ENCODE assay signal across 26 cellular contexts in the genomic region with DNA sequence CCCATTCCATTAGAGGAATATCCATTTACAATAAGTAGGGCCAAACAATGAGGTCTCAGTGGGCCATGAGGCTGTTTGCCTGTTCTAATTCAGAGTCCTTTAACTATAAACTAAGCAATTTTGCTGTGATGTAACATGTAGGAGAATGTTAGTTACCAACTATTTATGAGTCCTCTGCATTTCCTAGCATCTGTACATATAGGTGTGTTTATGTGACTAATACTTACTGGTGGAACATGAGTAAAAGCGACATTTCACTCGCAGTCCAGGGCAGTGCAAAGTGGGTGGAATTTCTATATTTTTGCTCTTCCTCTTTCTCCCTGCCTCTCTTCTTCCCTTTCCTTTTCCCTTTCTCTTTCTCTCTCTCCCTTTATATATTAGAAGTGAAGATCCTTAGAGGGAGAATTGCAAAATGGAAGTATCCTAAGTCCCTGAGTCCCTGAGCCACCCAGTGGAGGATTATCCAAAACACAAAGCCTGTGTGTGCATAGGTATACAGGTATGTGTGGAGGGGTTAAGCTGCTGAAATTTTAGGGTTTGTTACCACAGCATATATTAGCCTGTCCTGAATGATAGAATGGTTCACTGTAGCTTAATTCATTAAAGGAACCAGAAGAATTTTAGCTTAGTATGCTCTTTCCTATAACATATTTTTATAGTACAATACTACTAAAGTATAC.
"Had no signal": no experiment of that assay in that cellular context is flagged by ENCODE, and none has a peak within 500 bp of the region (broad histone marks: within the 10 kb centered on the region; RNA-seq: fewer than 3 reads in every experiment).

No MANE protein-coding gene starts in this region.

- ATAC-seq: gastroesophageal sphincter; left cardiac atrium; left ventricle myocardium superior; natural killer cell treated with Interleukin-12 subunit alpha and Interleukin-12 subunit beta and Interleukin-15 and Interleukin-18, amount 100 ng/mL, for 72 hours; pancreas; right cardiac atrium; stimulated activated effector memory CD8-positive, alpha-beta T cell treated with anti-CD3 and anti-CD28 coated beads, Interleukin-12 subunit alpha, Interleukin-12 subunit beta, amount 100 ng/mL, for 72 hours; stimulated activated naive CD8-positive, alpha-beta T cell treated with anti-CD3 and anti-CD28 coated beads, Interleukin-15, Interleukin-2, amounts not matched to agents 100 U/mL and 50 U/mL, for 24 hours had no signal

- DNase-seq: colonic mucosa; dermis blood vessel endothelial cell; glutamatergic neuron; kidney; left cardiac atrium; left ventricle myocardium superior; mesenchymal stem cell; midbrain; occipital lobe; pancreas; right cardiac atrium; small intestine; stimulated activated CD4-positive, alpha-beta T cell treated with anti-CD3 and anti-CD28 coated beads, Interleukin-12 subunit alpha, Interleukin-12 subunit beta, amount 100 ng/mL, for 4 hours; stimulated activated CD4-positive, alpha-beta T cell treated with anti-CD3 and anti-CD28 coated beads, Interleukin-2, amount 100 ng/mL, for 48 hours; stimulated activated CD8-positive, alpha-beta memory T cell treated with anti-CD3 and anti-CD28 coated beads, Interleukin-4, amount 100 ng/mL, for 48 hours; stimulated activated naive CD8-positive, alpha-beta T cell treated with anti-CD3 and anti-CD28 coated beads, Interleukin-15, Interleukin-2, amounts not matched to agents 100 U/mL and 50 U/mL, for 24 hours; thyroid gland had no signal

- H3K9me3 ChIP-seq: colonic mucosa, esophagus muscularis mucosa, gastroesophageal sphincter, pancreas, suprapubic skin, thyroid gland had no signal

- H3K4me1 Mint-ChIP-seq: neural progenitor cell; stimulated activated effector memory CD8-positive, alpha-beta T cell treated with anti-CD3 and anti-CD28 coated beads, Interleukin-12 subunit alpha, Interleukin-12 subunit beta, amount 100 ng/mL, for 72 hours had no signal

- H3K36me3 Mint-ChIP-seq: natural killer cell treated with Interleukin-12 subunit alpha and Interleukin-12 subunit beta and Interleukin-15 and Interleukin-18, amount 100 ng/mL, for 72 hours; neural progenitor cell; stimulated activated effector memory CD8-positive, alpha-beta T cell treated with anti-CD3 and anti-CD28 coated beads, Interleukin-12 subunit alpha, Interleukin-12 subunit beta, amount 100 ng/mL, for 72 hours; type B pancreatic cell had no signal

- H3K4me3 Mint-ChIP-seq: natural killer cell treated with Interleukin-12 subunit alpha and Interleukin-12 subunit beta and Interleukin-15 and Interleukin-18, amount 100 ng/mL, for 72 hours; neural progenitor cell; stimulated activated effector memory CD8-positive, alpha-beta T cell treated with anti-CD3 and anti-CD28 coated beads, Interleukin-12 subunit alpha, Interleukin-12 subunit beta, amount 100 ng/mL, for 72 hours; type B pancreatic cell had no signal

- H3K27me3 Mint-ChIP-seq: progenitor cell of endocrine pancreas, type B pancreatic cell had no signal

- H3K36me3 ChIP-seq: colonic mucosa, esophagus muscularis mucosa, gastroesophageal sphincter, neural progenitor cell, pancreas, suprapubic skin, thyroid gland had no signal

- H3K9ac ChIP-seq: neural progenitor cell had no signal

- H2AFZ ChIP-seq: neural progenitor cell had no signal

- H3K27ac Mint-ChIP-seq: natural killer cell treated with Interleukin-12 subunit alpha and Interleukin-12 subunit beta and Interleukin-15 and Interleukin-18, amount 100 ng/mL, for 72 hours; neural progenitor cell; progenitor cell of endocrine pancreas; stimulated activated effector memory CD8-positive, alpha-beta T cell treated with anti-CD3 and anti-CD28 coated beads, Interleukin-12 subunit alpha, Interleukin-12 subunit beta, amount 100 ng/mL, for 72 hours; type B pancreatic cell had no signal

- H3K4me3 ChIP-seq: colonic mucosa, esophagus muscularis mucosa, gastroesophageal sphincter, lung, neural progenitor cell, pancreas, suprapubic skin, thyroid gland had no signal

- H3K4me2 ChIP-seq: neural progenitor cell had no signal

- H3K9me3 Mint-ChIP-seq: natural killer cell treated with Interleukin-12 subunit alpha and Interleukin-12 subunit beta and Interleukin-15 and Interleukin-18, amount 100 ng/mL, for 72 hours; neural progenitor cell; type B pancreatic cell had no signal

- H3K4me1 ChIP-seq: colonic mucosa, esophagus muscularis mucosa, gastroesophageal sphincter, neural progenitor cell, pancreas, suprapubic skin, thyroid gland had no signal

- H3K27me3 ChIP-seq: colonic mucosa, esophagus muscularis mucosa, neural progenitor cell, pancreas, suprapubic skin, thyroid gland had no signal

- H3K27ac ChIP-seq: colonic mucosa, esophagus muscularis mucosa, gastroesophageal sphincter, neural progenitor cell, pancreas, suprapubic skin, thyroid gland had no signal
